ENCODE assay signal across 2 cellular contexts in genomic region chr7:13259908-13260307, GRCh38.
A peak's percentile ranks its signal among the peaks of the same experiment; 100 is the strongest.
TF ChIP-seq lines count a peak whose summit lies in the region.

No MANE protein-coding gene starts in this region.

TF ChIP-seq in HCT116, 20 proteins besides CTCF, POLR2A, EP300 and RAD21 (continued from another document):
- TF ChIP-seq REST (IDR thresholded peaks at IDR 0.05; ENCODE audit: low read depth) (no peak), EGR1 (IDR thresholded peaks at IDR 0.05; ENCODE audit: low read depth) (no peak), ATF3 (IDR thresholded peaks at IDR 0.05) (no peak), ZBTB33 (IDR thresholded peaks at IDR 0.05; ENCODE audit: extremely low read depth, insufficient replicate concordance, low read length) (no peak), YY1 (IDR thresholded peaks at IDR 0.05; ENCODE audit: extremely low read depth, insufficient replicate concordance, low read depth, low read length) (no peak), CBX3 (IDR thresholded peaks at IDR 0.05; ENCODE audit: low read depth) (no peak), EZH2 (IDR thresholded peaks at IDR 0.05) (no peak), SP1 (IDR thresholded peaks at IDR 0.05; ENCODE audit: low read depth) (no peak), SIN3A (IDR thresholded peaks at IDR 0.05; ENCODE audit: low read depth) (no peak), JUND (IDR thresholded peaks at IDR 0.05) (no peak), ELF1 (IDR thresholded peaks at IDR 0.05; ENCODE audit: borderline replicate concordance, low read depth) (no peak), CEBPB (IDR thresholded peaks at IDR 0.05; ENCODE audit: low read depth) (no peak), EZH2phosphoT487 (IDR thresholded peaks at IDR 0.05; ENCODE audit: borderline replicate concordance) (no peak), FOSL1 (IDR thresholded peaks at IDR 0.05; ENCODE audit: low read depth) (no peak)

TF ChIP-seq in K562, 482 proteins besides CTCF, POLR2A, EP300 and RAD21 (continued from another document):
- TF ChIP-seq THRA (IDR thresholded peaks at IDR 0.05), result no peak
- 0 out of 2 replicates have a peak, but pooled peaks have one; percentile 25 for TF ChIP-seq MECOM (CRISPR knock-in tag; IDR thresholded peaks at IDR 0.05)
TF ChIP-seq in K562: peak in this region for 3.
